Comparison of ENCODE assay signal across 1 cellular context in genomic region chr2:176535480-176536113, GRCh38.
A peak's percentile ranks its signal among the peaks of the same experiment; 100 is the strongest.
TF ChIP-seq lines count a peak whose summit lies in the region.

No MANE protein-coding gene starts in this region.

TF ChIP-seq in HEK293, 187 proteins besides CTCF, POLR2A, EP300 and RAD21 (continued from another document):
- TF ChIP-seq HIC1 (tag by site-specific recombination; IDR thresholded peaks at IDR 0.05), result 0 out of 2 replicates have a peak, but pooled peaks have one; percentile 1
- TF ChIP-seq ZNF423 (tag by site-specific recombination; IDR thresholded peaks at IDR 0.05), result no peak
- TF ChIP-seq TSHZ1 (tag by site-specific recombination; IDR thresholded peaks at IDR 0.05; ENCODE audit: borderline replicate concordance), result no peak
- no peak for TF ChIP-seq ZNF354C (tag by site-specific recombination; IDR thresholded peaks at IDR 0.05; ENCODE audit: borderline replicate concordance, low read depth)
- peak; percentile 92 for TF ChIP-seq ZNF335 (tag by site-specific recombination; conservative IDR thresholded peaks at IDR 0.05)
- no peak for TF ChIP-seq ZNF324 (tag by site-specific recombination; IDR thresholded peaks at IDR 0.05)
- TF ChIP-seq ZNF692 (tag by site-specific recombination; IDR thresholded peaks at IDR 0.05), result no peak
- TF ChIP-seq ZBTB10 (tag by site-specific recombination; IDR thresholded peaks at IDR 0.05), result no peak
- TF ChIP-seq ZBTB21 (tag by site-specific recombination; IDR thresholded peaks at IDR 0.05), result 0 out of 2 replicates have a peak, but pooled peaks have one; percentile 5
- no peak for TF ChIP-seq ZNF366 (tag by site-specific recombination; conservative IDR thresholded peaks at IDR 0.05)
- no peak for TF ChIP-seq ZNF248 (tag by site-specific recombination; IDR thresholded peaks at IDR 0.05)
- no peak for TF ChIP-seq ZNF843 (tag by site-specific recombination; IDR thresholded peaks at IDR 0.05)
